8 cellular contexts compared by ENCODE assay signal in the genomic region with DNA sequence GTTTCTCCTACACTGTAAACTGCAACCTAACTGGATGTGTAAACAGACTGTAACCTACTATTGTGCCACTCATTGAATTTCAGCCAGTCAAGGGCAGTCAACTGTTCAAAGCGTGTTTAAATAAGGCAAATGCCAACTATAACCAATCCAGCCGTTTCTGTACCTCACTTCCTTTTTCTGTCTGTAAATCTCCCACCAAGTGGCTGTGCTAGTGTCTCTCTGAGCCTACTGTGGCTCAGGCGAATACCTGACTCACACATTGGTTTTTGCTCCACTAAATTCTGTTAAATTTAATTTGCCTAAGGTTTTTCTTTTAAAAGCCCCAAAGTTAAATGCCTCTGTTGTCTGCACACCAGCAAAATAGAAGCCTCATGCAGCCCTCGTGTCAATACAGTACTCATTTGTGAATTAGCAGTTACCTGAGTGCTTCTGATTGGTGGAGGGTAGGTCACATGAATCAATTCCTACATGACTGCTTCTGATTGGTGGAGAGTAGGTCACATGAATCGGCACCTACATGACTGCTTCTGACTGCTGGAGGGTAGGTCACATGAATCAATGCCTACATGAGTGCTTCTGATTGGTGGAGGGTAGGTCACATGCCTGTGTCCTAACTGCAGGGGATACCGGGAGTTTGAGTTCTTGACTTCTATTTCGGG. TPM values are rescaled to one million over a fixed set of nuclear protein-coding genes. Genes with fewer than 3 reads are reported as not detected.
DNase-seq lines count a peak whose midpoint lies in the region; ATAC-seq and TF ChIP-seq lines count a peak whose summit lies in the region.

No MANE protein-coding gene starts in this region.

- H3K4me3 Mint-ChIP-seq in activated T-helper 17 cell treated with anti-CD3 and anti-CD28 coated beads, Interleukin-2, amount 50 U/mL, for 72 hours, result peak overlapping the region; percentile 74
- H3K4me3 Mint-ChIP-seq in stimulated activated effector memory CD8-positive, alpha-beta T cell treated with anti-CD3 and anti-CD28 coated beads, Interleukin-12 subunit alpha, Interleukin-12 subunit beta, amount 100 ng/mL, for 72 hours, result no peak overlapping the region

- H3K9me3 Mint-ChIP-seq in activated T-helper 17 cell treated with anti-CD3 and anti-CD28 coated beads, Interleukin-2, amount 50 U/mL, for 72 hours, result peaks cover 5% of the 10 kb centered on the region
- no peaks in the 10 kb centered on the region for H3K9me3 Mint-ChIP-seq in stimulated activated effector memory CD8-positive, alpha-beta T cell treated with anti-CD3 and anti-CD28 coated beads, Interleukin-12 subunit alpha, Interleukin-12 subunit beta, amount 100 ng/mL, for 72 hours

- in situ Hi-C loops in transverse colon (cut with MboI; ENCODE audit: low pct_ligation_motif_present in 1 of 4, low pct_unique_long_range_greater_than_20kb in 1 of 4, low sequenced_read_pairs in 3 of 4), result no loop called here

- no peak overlapping the region for H3K4me3 ChIP-seq in transverse colon

- 73 to 86% methylated on average over 4 to 7 of the region's 7 CpGs for WGBS in transverse colon (ENCODE audit: low coverage in 1 of 2), 2 donors

- no peaks in the 10 kb centered on the region for H3K9me3 ChIP-seq in transverse colon

- peaks cover 0 to 6% (median 0%) of the 10 kb centered on the region in 4 donors for H3K4me1 ChIP-seq in transverse colon

- TF ChIP-seq CTCF in transverse colon (IDR thresholded peaks at IDR 0.05), result no peak

- H3K27ac ChIP-seq in transverse colon, result no peak overlapping the region

- H3K36me3 ChIP-seq in transverse colon, result no peaks in the 10 kb centered on the region

- intact Hi-C loops in transverse colon (cut with DNase I; ENCODE audit: low total_unique reads), result no loop called here

- no peaks in the 10 kb centered on the region for H3K27me3 ChIP-seq in transverse colon

- no peaks in the 10 kb centered on the region for H3K27me3 Mint-ChIP-seq in activated T-helper 17 cell treated with anti-CD3 and anti-CD28 coated beads, Interleukin-2, amount 50 U/mL, for 72 hours

- peak; percentile 42 for ATAC-seq in activated T-helper 17 cell treated with anti-CD3 and anti-CD28 coated beads, Interleukin-2, amount 50 U/mL, for 72 hours (replicated peaks)
- peak; percentile 66 for ATAC-seq in stimulated activated effector memory CD8-positive, alpha-beta T cell treated with anti-CD3 and anti-CD28 coated beads, Interleukin-12 subunit alpha, Interleukin-12 subunit beta, amount 100 ng/mL, for 72 hours
- ATAC-seq in HG03108 (IDR thresholded peaks at IDR 0.05; ENCODE audit: unreplicated experiment), result no peak

- no peak for TF ChIP-seq EP300 in transverse colon (IDR thresholded peaks at IDR 0.05; ENCODE audit: low read depth)

- peak overlapping the region; percentile 98 for H3K27ac Mint-ChIP-seq in activated T-helper 17 cell treated with anti-CD3 and anti-CD28 coated beads, Interleukin-2, amount 50 U/mL, for 72 hours
- peak overlapping the region; percentile 67 for H3K27ac Mint-ChIP-seq in stimulated activated effector memory CD8-positive, alpha-beta T cell treated with anti-CD3 and anti-CD28 coated beads, Interleukin-12 subunit alpha, Interleukin-12 subunit beta, amount 100 ng/mL, for 72 hours

- no peak for TF ChIP-seq POLR2A in transverse colon (IDR thresholded peaks at IDR 0.05)

- DNase-seq in activated CD8-positive, alpha-beta memory T cell treated with anti-CD3 and anti-CD28 coated beads for 24 hours, result peak; percentile 66
- no peak for DNase-seq in activated CD8-positive, alpha-beta memory T cell treated with anti-CD3 and anti-CD28 coated beads, Interleukin-2, amount 50 U/mL, for 4 hours
- DNase-seq in NCI-H226, result peak; percentile 2
- peak in 1 of 2 donors; percentile 49 for DNase-seq in stimulated activated effector memory CD8-positive, alpha-beta T cell treated with anti-CD3 and anti-CD28 coated beads, Interleukin-12 subunit alpha, Interleukin-12 subunit beta, amount 100 ng/mL, for 72 hours (ENCODE audit: low spot score in 2 of 2)
- DNase-seq in dedifferentiated amniotic fluid mesenchymal stem cell (ENCODE audit: extremely low spot score), result no peak
- DNase-seq in transverse colon, result no peak

- peaks cover 18% of the 10 kb centered on the region for H3K36me3 Mint-ChIP-seq in activated T-helper 17 cell treated with anti-CD3 and anti-CD28 coated beads, Interleukin-2, amount 50 U/mL, for 72 hours (ENCODE audit: low read depth)
- H3K36me3 Mint-ChIP-seq in stimulated activated effector memory CD8-positive, alpha-beta T cell treated with anti-CD3 and anti-CD28 coated beads, Interleukin-12 subunit alpha, Interleukin-12 subunit beta, amount 100 ng/mL, for 72 hours, result peaks cover 16% of the 10 kb centered on the region

- H3K4me1 Mint-ChIP-seq in activated T-helper 17 cell treated with anti-CD3 and anti-CD28 coated beads, Interleukin-2, amount 50 U/mL, for 72 hours, result peaks cover 49% of the 10 kb centered on the region
- peaks cover 54% of the 10 kb centered on the region for H3K4me1 Mint-ChIP-seq in stimulated activated effector memory CD8-positive, alpha-beta T cell treated with anti-CD3 and anti-CD28 coated beads, Interleukin-12 subunit alpha, Interleukin-12 subunit beta, amount 100 ng/mL, for 72 hours

RNA-seq across cellular contexts. Expression of a gene that starts 31.1 kb away (rescaled TPM):
- total RNA-seq in activated T-helper 17 cell treated with anti-CD3 and anti-CD28 coated beads, Interleukin-2, amount 50 U/mL, for 72 hours, result 100 to 1,000 TPM; 140 to 304 TPM
- total RNA-seq in transverse colon, result 1 to 10 TPM in 2 of 4 donors, under 1 TPM in 1, not detected in 1; 0.14 to 5.4 (median 4.9) TPM

RNA-seq across cellular contexts. Expression of a gene that starts 51.2 kb away (rescaled TPM):
- total RNA-seq in activated T-helper 17 cell treated with anti-CD3 and anti-CD28 coated beads, Interleukin-2, amount 50 U/mL, for 72 hours, result 10 to 100 TPM; 82.1 to 85.5 TPM
- 10 to 100 TPM; 43.0 to 87.2 (median 61.6) TPM for total RNA-seq in transverse colon

Comparison
In these comparisons a context has a peak if more than half of its experiments do, and no peak if none do; other contexts are left out.
1. DNase-seq: peak in activated CD8-positive, alpha-beta memory T cell treated with anti-CD3 and anti-CD28 coated beads for 24 hours (single experiment) and NCI-H226 (single experiment); none in activated CD8-positive, alpha-beta memory T cell treated with anti-CD3 and anti-CD28 coated beads, Interleukin-2, amount 50 U/mL, for 4 hours (single experiment), dedifferentiated amniotic fluid mesenchymal stem cell (single experiment) and transverse colon (single experiment).
2. RNA of a gene that starts 31.1 kb away (total RNA-seq): 140 to 304 TPM in activated T-helper 17 cell treated with anti-CD3 and anti-CD28 coated beads, Interleukin-2, amount 50 U/mL, for 72 hours; 0.14 to 5.4 TPM in transverse colon; every median in the first group is over 10 times any median in the second.